In the genomic region with DNA sequence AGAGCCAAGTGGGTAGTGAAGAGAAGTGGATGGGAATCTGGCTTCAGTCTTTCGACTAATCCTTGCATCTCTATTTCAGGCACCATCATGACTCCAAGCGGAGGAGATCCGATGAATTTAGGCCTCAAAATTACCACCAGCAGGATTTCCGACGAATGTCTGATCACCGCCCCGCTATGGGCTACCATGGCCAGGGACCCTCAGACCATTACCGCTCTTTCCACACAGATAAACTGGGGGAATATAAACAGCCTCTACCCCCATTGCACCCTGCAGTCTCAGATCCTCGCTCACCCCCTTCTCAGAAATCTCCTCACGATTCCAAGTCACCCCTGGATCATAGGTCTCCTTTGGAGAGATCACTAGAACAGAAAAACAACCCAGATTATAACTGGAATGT, we compare ENCODE assay signal across 24 cellular contexts.
DNase-seq lines count a peak whose midpoint lies in the region; ATAC-seq and TF ChIP-seq lines count a peak whose summit lies in the region.
"Had no signal": no experiment of that assay in that cellular context is flagged by ENCODE, and none has a peak within 500 bp of the region (broad histone marks: within the 10 kb centered on the region; RNA-seq: fewer than 3 reads in every experiment).

No MANE protein-coding gene starts in this region.

- no peak for TF ChIP-seq EP300 in ovary (IDR thresholded peaks at IDR 0.05)

- CTCF ChIA-PET in activated CD8-positive, alpha-beta T cell treated with anti-CD3 and anti-CD28 coated beads for 36 hours (lab: Charles Lee) = interaction anchor here (0.8 kb wide), 1 partner anchor 220 kb away, joined by 3 read pairs; no protein-coding TSS in a partner anchor
- CTCF ChIA-PET in activated CD8-positive, alpha-beta T cell treated with anti-CD3 and anti-CD28 coated beads, Interleukin-2, amount 10 ng/mL, durations not matched to agents 7 days and 5 days (lab: Charles Lee) = no interaction called here

- H3K4me3 ChIP-seq in ovary (no peak overlapping the region), left lung (no peak overlapping the region)
- H3K4me3 ChIP-seq: A549, lung, stomach had no signal

- no peak overlapping the region for H3K4me3 Mint-ChIP-seq in activated CD8-positive, alpha-beta T cell treated with anti-CD3 and anti-CD28 coated beads for 36 hours
- H3K4me3 Mint-ChIP-seq in activated CD8-positive, alpha-beta T cell treated with anti-CD3 and anti-CD28 coated beads, Interleukin-2, amount 10 ng/mL, durations not matched to agents 7 days and 5 days = no peak overlapping the region
- H3K4me3 Mint-ChIP-seq in CD14-positive monocyte (no peak overlapping the region), nephron progenitor cell (no peak overlapping the region)
- no peak overlapping the region for H3K4me3 Mint-ChIP-seq in activated naive CD8-positive, alpha-beta T cell treated with anti-CD3 and anti-CD28 coated beads for 36 hours

- peaks cover 72% of the 10 kb centered on the region for H3K36me3 Mint-ChIP-seq in activated CD8-positive, alpha-beta T cell treated with anti-CD3 and anti-CD28 coated beads for 36 hours (ENCODE audit: low read depth)
- peaks cover 75% of the 10 kb centered on the region for H3K36me3 Mint-ChIP-seq in activated CD8-positive, alpha-beta T cell treated with anti-CD3 and anti-CD28 coated beads, Interleukin-2, amount 10 ng/mL, durations not matched to agents 7 days and 5 days (ENCODE audit: low read depth)
- peaks cover 69 to 76% of the 10 kb centered on the region in 2 donors for H3K36me3 Mint-ChIP-seq in CD14-positive monocyte
- H3K36me3 Mint-ChIP-seq in activated naive CD8-positive, alpha-beta T cell treated with anti-CD3 and anti-CD28 coated beads for 36 hours = peaks cover 72% of the 10 kb centered on the region
- peaks cover 78% of the 10 kb centered on the region for H3K36me3 Mint-ChIP-seq in nephron progenitor cell (ENCODE audit: low read depth)

- no peak overlapping the region for H3K27ac ChIP-seq in ovary
- peak overlapping the region in 1 of 2 donors; percentile 93 for H3K27ac ChIP-seq in left lung
- H3K27ac ChIP-seq: A549, foreskin keratinocyte had no signal

- TF ChIP-seq POLR2A in ovary (IDR thresholded peaks at IDR 0.05) = no peak

- H3K9me3 ChIP-seq in ovary = no peaks in the 10 kb centered on the region
- no peaks in the 10 kb centered on the region for H3K9me3 ChIP-seq in left lung
- H3K9me3 ChIP-seq: A549, BE2C, stomach had no signal

- H3K4me1 ChIP-seq in ovary (ENCODE audit: insufficient read depth) = peaks cover 13% of the 10 kb centered on the region
- H3K4me1 ChIP-seq in left lung = peaks cover 28 to 46% of the 10 kb centered on the region in 2 donors

- H3K27me3 ChIP-seq in ovary = no peaks in the 10 kb centered on the region
- no peaks in the 10 kb centered on the region for H3K27me3 ChIP-seq in left lung
- H3K27me3 ChIP-seq: BE2C, foreskin keratinocyte, stomach had no signal

- H3K36me3 ChIP-seq in ovary (no peaks in the 10 kb centered on the region), left lung (peaks cover 4 to 84% of the 10 kb centered on the region in 2 donors)

- H3K27ac Mint-ChIP-seq in activated CD8-positive, alpha-beta T cell treated with anti-CD3 and anti-CD28 coated beads for 36 hours = peak overlapping the region; percentile 81
- no peak overlapping the region for H3K27ac Mint-ChIP-seq in activated CD8-positive, alpha-beta T cell treated with anti-CD3 and anti-CD28 coated beads, Interleukin-2, amount 10 ng/mL, durations not matched to agents 7 days and 5 days
- H3K27ac Mint-ChIP-seq in CD14-positive monocyte = peak overlapping the region in 5 of 7 donors; percentile 38 to 93 (median 78)
- H3K27ac Mint-ChIP-seq in activated naive CD8-positive, alpha-beta T cell treated with anti-CD3 and anti-CD28 coated beads for 36 hours = peak overlapping the region; percentile 92
- H3K27ac Mint-ChIP-seq in nephron progenitor cell = peak overlapping the region; percentile 49

- no peak for TF ChIP-seq CTCF in activated CD8-positive, alpha-beta T cell treated with anti-CD3 and anti-CD28 coated beads for 36 hours (IDR thresholded peaks at IDR 0.05)
- TF ChIP-seq CTCF in CD14-positive monocyte (IDR thresholded peaks at IDR 0.05) (no peak), nephron progenitor cell (IDR thresholded peaks at IDR 0.05) (no peak), ovary (IDR thresholded peaks at IDR 0.05) (no peak), left lung (IDR thresholded peaks at IDR 0.05) (no peak)

- POLR2A ChIA-PET in activated CD8-positive, alpha-beta T cell treated with anti-CD3 and anti-CD28 coated beads for 36 hours (lab: Charles Lee) = no interaction called here
- POLR2A ChIA-PET in activated CD8-positive, alpha-beta T cell treated with anti-CD3 and anti-CD28 coated beads, Interleukin-2, amount 10 ng/mL, durations not matched to agents 7 days and 5 days (lab: Charles Lee) = no interaction called here

- DNase-seq in activated CD8-positive, alpha-beta T cell treated with anti-CD3 and anti-CD28 coated beads for 36 hours = no peak
- DNase-seq in activated CD8-positive, alpha-beta T cell treated with anti-CD3 and anti-CD28 coated beads, Interleukin-2, amount 10 ng/mL, durations not matched to agents 7 days and 5 days = no peak
- no peak for DNase-seq in CD14-positive monocyte (ENCODE audit: low spot score)
- no peak for DNase-seq in activated naive CD8-positive, alpha-beta T cell treated with anti-CD3 and anti-CD28 coated beads for 36 hours
- no peak for DNase-seq in nephron progenitor cell
- DNase-seq in ovary = no peak
- no peak for DNase-seq in left lung
- no peak for DNase-seq in ecto neural progenitor cell (ENCODE audit: low spot score)
- DNase-seq: BE2C; DMS 273 treated with DMSO at 0.1 percent for 48 hours; foreskin keratinocyte; hippocampal formation; KBM-7; MV-4-11; NCI-H1694; NCI-H526 treated with DMSO at 0.1 percent for 48 hours; occipital lobe; retina; stimulated activated CD4-positive, alpha-beta T cell treated with anti-CD3 and anti-CD28 coated beads, Interleukin-4, amount 100 ng/mL, for 1 hour; stomach; trophoblast cell had no signal

- no peaks in the 10 kb centered on the region for H3K9me3 Mint-ChIP-seq in activated CD8-positive, alpha-beta T cell treated with anti-CD3 and anti-CD28 coated beads for 36 hours
- H3K9me3 Mint-ChIP-seq in activated CD8-positive, alpha-beta T cell treated with anti-CD3 and anti-CD28 coated beads, Interleukin-2, amount 10 ng/mL, durations not matched to agents 7 days and 5 days (ENCODE audit: insufficient read depth) = no peaks in the 10 kb centered on the region
- H3K9me3 Mint-ChIP-seq in CD14-positive monocyte (peaks cover 0 to 5% (median 2%) of the 10 kb centered on the region in 7 donors), nephron progenitor cell (no peaks in the 10 kb centered on the region)
- H3K9me3 Mint-ChIP-seq in activated naive CD8-positive, alpha-beta T cell treated with anti-CD3 and anti-CD28 coated beads for 36 hours = peaks cover 5% of the 10 kb centered on the region

- H3K4me1 Mint-ChIP-seq in activated CD8-positive, alpha-beta T cell treated with anti-CD3 and anti-CD28 coated beads for 36 hours (ENCODE audit: low read depth) = peaks cover 82% of the 10 kb centered on the region
- peaks cover 54% of the 10 kb centered on the region for H3K4me1 Mint-ChIP-seq in activated CD8-positive, alpha-beta T cell treated with anti-CD3 and anti-CD28 coated beads, Interleukin-2, amount 10 ng/mL, durations not matched to agents 7 days and 5 days (ENCODE audit: low read depth)
- peaks cover 55% of the 10 kb centered on the region for H3K4me1 Mint-ChIP-seq in CD14-positive monocyte
- H3K4me1 Mint-ChIP-seq in activated naive CD8-positive, alpha-beta T cell treated with anti-CD3 and anti-CD28 coated beads for 36 hours = peaks cover 85% of the 10 kb centered on the region
- H3K4me1 Mint-ChIP-seq in nephron progenitor cell = peaks cover 19% of the 10 kb centered on the region

- intact Hi-C loops in activated CD8-positive, alpha-beta T cell treated with anti-CD3 and anti-CD28 coated beads for 36 hours (cut with micrococcal nuclease) = no loop called here
- intact Hi-C loops in CD14-positive monocyte (cut with micrococcal nuclease) = loop anchor here in 1 of 2 donors (10.0 kb wide), 1 partner anchor 229 kb away; no protein-coding TSS in a partner anchor
- intact Hi-C loops in ovary (cut with DNase I) = loop anchor here in 2 of 4 donors (10.0 kb wide), 2 partner anchors 219 to 229 kb away; no protein-coding TSS in a partner anchor
- intact Hi-C loops in left lung (cut with DNase I) = loop anchor here in 1 of 2 donors (10.0 kb wide), 1 partner anchor 239 kb away; no protein-coding TSS in a partner anchor

- ATAC-seq in activated CD8-positive, alpha-beta T cell treated with anti-CD3 and anti-CD28 coated beads for 36 hours = no peak
- ATAC-seq in activated CD8-positive, alpha-beta T cell treated with anti-CD3 and anti-CD28 coated beads, Interleukin-2, amount 10 ng/mL, durations not matched to agents 7 days and 5 days = no peak
- no peak for ATAC-seq in left lung
- ATAC-seq: A549, foreskin keratinocyte, HCT116 had no signal

- WGBS in ovary, 3 donors = 92 to 95% (median 94%) methylated on average over 10 of the region's 10 CpGs

- H3K27me3 Mint-ChIP-seq in activated CD8-positive, alpha-beta T cell treated with anti-CD3 and anti-CD28 coated beads for 36 hours = no peaks in the 10 kb centered on the region
- H3K27me3 Mint-ChIP-seq in activated CD8-positive, alpha-beta T cell treated with anti-CD3 and anti-CD28 coated beads, Interleukin-2, amount 10 ng/mL, durations not matched to agents 7 days and 5 days (ENCODE audit: low read depth) = no peaks in the 10 kb centered on the region
- H3K27me3 Mint-ChIP-seq in CD14-positive monocyte (ENCODE audit: low read depth in 3 of 3) (peaks cover 0 to 5% (median 0%) of the 10 kb centered on the region in 3 donors), nephron progenitor cell (ENCODE audit: low read depth, poor library complexity) (peaks cover 3% of the 10 kb centered on the region)
- H3K27me3 Mint-ChIP-seq in activated naive CD8-positive, alpha-beta T cell treated with anti-CD3 and anti-CD28 coated beads for 36 hours = no peaks in the 10 kb centered on the region
